1 cellular context compared by ENCODE assay signal in the genomic region with DNA sequence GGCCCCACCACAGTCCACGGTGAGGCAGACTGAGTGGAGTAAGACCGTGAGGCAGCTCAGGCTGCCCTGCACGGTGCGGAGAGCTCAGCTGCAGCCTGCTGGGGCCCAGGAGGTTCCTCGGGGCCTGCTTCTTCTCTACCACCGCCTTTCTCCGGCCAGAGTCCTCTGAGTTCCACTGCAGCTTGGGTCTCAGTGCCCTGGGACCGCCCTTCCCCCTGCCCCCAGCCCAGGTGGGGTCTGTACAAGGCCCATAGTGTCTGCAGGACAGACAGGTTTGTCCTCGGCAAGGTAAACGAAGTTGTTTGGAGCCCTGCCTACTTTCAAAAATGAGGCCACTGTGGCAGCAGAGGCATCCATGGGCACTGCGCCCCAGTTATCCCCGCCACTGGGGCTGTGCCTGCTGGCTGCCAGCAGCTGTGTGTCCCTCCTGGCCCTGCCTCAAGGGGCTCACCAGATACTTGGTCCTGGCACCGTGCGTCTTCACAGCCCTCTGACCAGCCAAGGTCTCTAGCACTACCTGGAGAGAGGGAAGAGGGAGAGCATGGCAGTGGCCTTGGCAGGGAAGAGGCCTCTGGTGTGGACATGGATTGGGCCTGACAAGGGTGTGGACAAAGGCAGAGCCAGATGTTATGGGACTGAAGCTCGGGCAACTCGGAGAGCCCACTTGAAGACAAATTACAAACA.
TF ChIP-seq lines count a peak whose summit lies in the region.

No MANE protein-coding gene starts in this region.

TF ChIP-seq in H1, 55 proteins besides CTCF, POLR2A, EP300 and RAD21:
- TF ChIP-seq TCF12 (IDR thresholded peaks at IDR 0.05; ENCODE audit: low read depth, low read length) (no peak), GABPA (IDR thresholded peaks at IDR 0.05; ENCODE audit: borderline replicate concordance, insufficient read depth, low read length) (no peak)
